In genomic region chr12:54682674-54683073, GRCh38 we compare ENCODE assay signal across 1 cellular context.
TF ChIP-seq lines count a peak whose summit lies in the region.

No MANE protein-coding gene starts in this region.

TF ChIP-seq in Ishikawa, 13 proteins besides CTCF, POLR2A, EP300 and RAD21 (continued from another document):
- TF ChIP-seq CEBPB (IDR thresholded peaks at IDR 0.05): peak; percentile 49; the same call in 1 of the 2 replicates
- TF ChIP-seq REST (IDR thresholded peaks at IDR 0.05; ENCODE audit: low read depth): no peak
- TF ChIP-seq EGR1 (IDR thresholded peaks at IDR 0.05): 0 out of 2 replicates have a peak, but pooled peaks have one; percentile 10
- no peak for TF ChIP-seq USF1 (IDR thresholded peaks at IDR 0.05)
- TF ChIP-seq YY1 (IDR thresholded peaks at IDR 0.05; ENCODE audit: low read depth): 0 out of 2 replicates have a peak, but pooled peaks have one; percentile 12
- peak; percentile 66 for TF ChIP-seq TEAD4 (IDR thresholded peaks at IDR 0.05)
- TF ChIP-seq NFIC (IDR thresholded peaks at IDR 0.05): no peak
- no peak for TF ChIP-seq ZBTB7A (IDR thresholded peaks at IDR 0.05; ENCODE audit: low read depth)
